Comparison of ENCODE assay signal across 23 cellular contexts in genomic region chr9:110590816-110591215, GRCh38. TPM values are rescaled to one million over a fixed set of nuclear protein-coding genes. Genes with fewer than 3 reads are reported as not detected.
"Had no signal": no experiment of that assay in that cellular context is flagged by ENCODE, and none has a peak within 500 bp of the region (broad histone marks: within the 10 kb centered on the region; RNA-seq: fewer than 3 reads in every experiment).

No MANE protein-coding gene starts in this region.

- H3K9me3 ChIP-seq: esophagus muscularis mucosa, lower lobe of right lung, prostate gland, testis, upper lobe of right lung, uterus had no signal

- H3K4me3 ChIP-seq: coronary artery, esophagus muscularis mucosa, lower lobe of right lung, neural progenitor cell, prostate gland, right atrium auricular region, spleen, testis, tibial artery, upper lobe of right lung, uterus had no signal

- H3K36me3 ChIP-seq: esophagus muscularis mucosa, lower lobe of right lung, neural progenitor cell, prostate gland, right atrium auricular region, spleen, tibial artery, upper lobe of right lung, uterus had no signal

- DNase-seq: dermis blood vessel endothelial cell; effector memory CD4-positive, alpha-beta T cell; hypothalamus; immature natural killer cell; left ventricle myocardium superior; lower lobe of right lung; naive thymus-derived CD4-positive, alpha-beta T cell; spleen; stimulated activated CD4-positive, alpha-beta T cell treated with anti-CD3 and anti-CD28 coated beads, Interleukin-4, amount 100 ng/mL, for 4 hours; stimulated activated naive CD8-positive, alpha-beta T cell treated with anti-CD3 and anti-CD28 coated beads, Interleukin-15, Interleukin-2, amounts not matched to agents 100 U/mL and 50 U/mL, for 24 hours; substantia nigra; testis; tibial artery; upper lobe of right lung; uterus had no signal

- H3K27me3 ChIP-seq: esophagus muscularis mucosa, neural progenitor cell, right atrium auricular region, spleen, testis, upper lobe of right lung, uterus had no signal

- H2AFZ ChIP-seq: parathyroid adenoma had no signal

- H3K27ac ChIP-seq: coronary artery, esophagus muscularis mucosa, lower lobe of right lung, neural progenitor cell, parathyroid adenoma, prostate gland, right atrium auricular region, spleen, testis, tibial artery, upper lobe of right lung, uterus had no signal

- FAIRE-seq: endothelial cell of umbilical vein, frontal cortex had no signal

- H3K9ac ChIP-seq: neural progenitor cell, parathyroid adenoma had no signal

- H3K4me1 ChIP-seq: esophagus muscularis mucosa, lower lobe of right lung, neural progenitor cell, parathyroid adenoma, prostate gland, right atrium auricular region, spleen, testis, tibial artery, upper lobe of right lung, uterus had no signal

- H3K4me2 ChIP-seq: neural progenitor cell had no signal

RNA-seq across cellular contexts. Expression of gene SVEP1, which starts 11.3 kb away (rescaled TPM):
- polyA plus RNA-seq: naive thymus-derived CD4-positive, alpha-beta T cell had no signal
